ENCODE assay signal across 12 cellular contexts in genomic region chr16:3188675-3188924, GRCh38. TPM values are rescaled to one million over a fixed set of nuclear protein-coding genes. Genes with fewer than 3 reads are reported as not detected.
DNase-seq lines count a peak whose midpoint lies in the region; ATAC-seq, FAIRE-seq and TF ChIP-seq lines count a peak whose summit lies in the region.
"Had no signal": no experiment of that assay in that cellular context is flagged by ENCODE, and none has a peak within 500 bp of the region (broad histone marks: within the 10 kb centered on the region; RNA-seq: fewer than 3 reads in every experiment).

No MANE protein-coding gene starts in this region.

- peaks cover 21% of the 10 kb centered on the region for H3K27me3 Mint-ChIP-seq in HFFc6 (ENCODE audit: insufficient read depth)

- peak overlapping the region; percentile 82 for H2AFZ ChIP-seq in GM12878 (ENCODE audit: control insufficient read depth, low read depth, low read length)

- SMC1A ChIA-PET in GM12878 (lab: Charles Lee; ENCODE audit: uncharacterized antibody, unreplicated experiment): interaction anchor here (1.0 to 1.5 kb wide), 3 partner anchors 14 to 269 kb away, joined by 3 to 4 read pairs (median 3); no protein-coding TSS in a partner anchor

- no peaks in the 10 kb centered on the region; a peak in 1 of 4 replicates for H3K27me3 ChIP-seq in GM12878 (replicated peaks in 1 of 2; ENCODE audit: control insufficient read depth in 2 of 2, insufficient read depth in 2 of 2, low read length in 1 of 2)
- H3K27me3 ChIP-seq in lower lobe of right lung (ENCODE audit: low read depth): peaks cover 100% of the 10 kb centered on the region

- H3K79me2 ChIP-seq in GM12878 (ENCODE audit: control insufficient read depth, insufficient read depth, low read length): no peaks in the 10 kb centered on the region

- H3K36me3 ChIP-seq in GM12878 (ENCODE audit: control insufficient read depth in 2 of 2, insufficient read depth in 2 of 2, low read length in 1 of 2): no peaks in the 10 kb centered on the region
- H3K36me3 ChIP-seq in lower lobe of right lung: no peaks in the 10 kb centered on the region
- H3K36me3 ChIP-seq: vagina had no signal

- H4K20me1 ChIP-seq in GM12878 (ENCODE audit: control insufficient read depth, insufficient read depth): no peaks in the 10 kb centered on the region

- H3K9me3 ChIP-seq in GM12878 (replicated peaks; ENCODE audit: control insufficient read depth, insufficient read depth, low read length): no peaks in the 10 kb centered on the region; the same call in 2 of the 3 replicates
- H3K9me3 ChIP-seq in lower lobe of right lung: no peaks in the 10 kb centered on the region
- H3K9me3 ChIP-seq: vagina had no signal

- no TSS peak for BruUV-seq in GM12878 (replicated peaks; lab: Mats Ljungman, UMichigan)

- peak overlapping the region; percentile 94 for H3K4me3 Mint-ChIP-seq in HFFc6

- H3K4me1 ChIP-seq in GM12878 (ENCODE audit: control insufficient read depth, insufficient read depth, low read length) (peaks cover 19% of the 10 kb centered on the region), lower lobe of right lung (peaks cover 19% of the 10 kb centered on the region)

- H3K27ac ChIP-seq in GM12878 (ENCODE audit: control insufficient read depth, insufficient read depth): no peak overlapping the region
- no peak overlapping the region for H3K27ac ChIP-seq in lower lobe of right lung
- H3K27ac ChIP-seq in RWPE1: no peak overlapping the region; the same call in 1 of the 2 replicates
- H3K27ac ChIP-seq: skin epidermis, vagina had no signal

- no peak for TF ChIP-seq CTCF in AG09309 (IDR thresholded peaks at IDR 0.05; ENCODE audit: control insufficient read depth, insufficient read depth, low read depth, low read length, missing control alignments)
- TF ChIP-seq CTCF in HFFc6 (IDR thresholded peaks at IDR 0.05): no peak
- no peak for TF ChIP-seq CTCF in GM12878 (IDR thresholded peaks at IDR 0.05 in 2 of 3, conservative IDR thresholded peaks at IDR 0.05 in 1 of 3; ENCODE audit: control insufficient read depth in 2 of 3, extremely low read depth in 1 of 3, insufficient read depth in 1 of 3, low read depth in 3 of 3, low read length in 3 of 3)
- no peak for TF ChIP-seq CTCF in lower lobe of right lung (IDR thresholded peaks at IDR 0.05)
- no peak for TF ChIP-seq CTCF in RWPE1 (conservative IDR thresholded peaks at IDR 0.05; ENCODE audit: low read depth)

- 5% methylated on average over 13 of the region's 13 CpGs for WGBS in GM12878 (ENCODE audit: insufficient coverage, insufficient replicate concordance, low lambda C conversion rate, missing lambda C conversion rate)

- H3K4me1 Mint-ChIP-seq in HFFc6 (ENCODE audit: low read depth): peaks cover 43% of the 10 kb centered on the region

- no peaks in the 10 kb centered on the region; the same call in 1 of the 2 replicates for H3K9me3 Mint-ChIP-seq in HFFc6

- FAIRE-seq in GM12878 (lab: Jason Lieb, UNC): no peak
- FAIRE-seq: H54 had no signal

- RAD21 ChIA-PET in GM12878 (lab: Charles Lee; ENCODE audit: unreplicated experiment): no interaction called here

- CTCF ChIA-PET in GM12878 (lab: Yijun Ruan, JAX): interaction anchor here (0.9 kb wide), 1 partner anchor 38 kb away, joined by 3 read pairs; no protein-coding TSS in a partner anchor
- CTCF ChIA-PET in RWPE1 (lab: Yijun Ruan, JAX): no interaction called here

- peak overlapping the region; percentile 63 for H3K9ac ChIP-seq in GM12878 (ENCODE audit: control insufficient read depth, insufficient read depth, low read length)

- intact Hi-C loops in GM12878 (cut with micrococcal nuclease; ENCODE audit: unreplicated experiment): loop anchor here (2.0 kb wide), 1 partner anchor 270 kb away; no protein-coding TSS in a partner anchor
- intact Hi-C loops in lower lobe of right lung (cut with DNase I): no loop called here

- H3K4me3 ChIP-seq in AG09309 (ENCODE audit: control insufficient read depth, low read depth, low read length) (peak overlapping the region; percentile 58), GM12878 (peak overlapping the region; percentile 54), lower lobe of right lung (peak overlapping the region; percentile 23)

- peak overlapping the region; percentile 81 for H3K27ac Mint-ChIP-seq in HFFc6

- TF ChIP-seq RAD21 in GM12878 (IDR thresholded peaks at IDR 0.05; ENCODE audit: insufficient read depth, low read depth, low read length): no peak

- peak overlapping the region; percentile 98 for H3K4me2 ChIP-seq in GM12878 (ENCODE audit: control insufficient read depth, insufficient read depth)

- H3K36me3 Mint-ChIP-seq in HFFc6 (ENCODE audit: low read depth): no peaks in the 10 kb centered on the region

- in situ Hi-C loops in GM12878 (cut with MboI): no loop called here
- in situ Hi-C loops in ACHN (cut with HindIII; ENCODE audit: low pct_ligation_motif_present, low pct_unique_long_range_greater_than_20kb, low sequenced_read_pairs): no loop called here

- TF ChIP-seq EP300 in GM12878 (IDR thresholded peaks at IDR 0.05; ENCODE audit: borderline replicate concordance in 1 of 2, control insufficient read depth in 1 of 2, low read depth in 2 of 2, low read length in 2 of 2): no peak

- DNase-seq in AG09309 (ENCODE audit: low read depth) (no peak), HFFc6 (no peak), GM12878 (ENCODE audit: low read depth, low spot score) (no peak), lower lobe of right lung (no peak), NCI-H2081 (lab: John Stamatoyannopoulos, UW) (no peak), ACHN (no peak), RWPE1 (ENCODE audit: low spot score) (no peak)

- no peak for TF ChIP-seq POLR2A in GM12878 (IDR thresholded peaks at IDR 0.05; ENCODE audit: low read depth, low read length)

- POLR2A ChIA-PET in GM12878 (lab: Charles Lee) (no interaction called here), RWPE1 (lab: Yijun Ruan, JAX; ENCODE audit: low non-redundant PET) (no interaction called here)

- no peak for ATAC-seq in GM12878
- ATAC-seq in lower lobe of right lung: no peak
- no peak for ATAC-seq in GM21786 (IDR thresholded peaks at IDR 0.05; ENCODE audit: unreplicated experiment)

RNA-seq across cellular contexts. Expression of gene OR1F1, which starts 0.6 kb away (rescaled TPM):
- not detected for total RNA-seq in HFFc6 (2021; fragmentation: NEBNext Ultra II Directional; extraction: Animal tissue kit (Norgen Biotek cat#: 25700))
- not detected in 2 replicates for total RNA-seq in GM12878 (2013; cell fraction: nucleolus; rRNA removed)
- total RNA-seq in GM12878 (2014; rRNA removed) (not detected in 2 replicates), GM12878 (2014; rRNA removed; fragmentation: Illumina TruSeq; extraction: Trizol) (not detected in 2 replicates), GM12878 (2021) (not detected in 2 replicates), lower lobe of right lung (not detected)
- polyA plus RNA-seq in GM12878 (2011; ENCODE audit: low read depth): not detected
- polyA plus RNA-seq in GM12878 (2011; rRNA removed) (0.12 TPM in 1 of 2 replicates, not detected in the other), GM12878 (2014; fragmentation: Illumina TruSeq; extraction: Trizol) (0.10 TPM in 1 of 2 replicates, not detected in the other), GM12878 (2014; fragmentation: Nextera tagmentation; extraction: Ambion mirVana) (not detected), GM12878 (2014; rRNA removed) (0.14 TPM in 1 of 2 replicates, not detected in the other), GM12878 (2016; fragmentation: Nextera tagmentation; extraction: Ambion mirVana) (not detected)
- 0.30 and 0.36 TPM in 2 replicates for polyA plus RNA-seq in GM12878 (2011; cell fraction: cytosol; rRNA removed)
- 0.12 TPM in 1 of 2 replicates, not detected in the other for polyA plus RNA-seq in GM12878 (2011; cell fraction: nucleus; rRNA removed)
- not detected in 2 replicates for polyA plus RNA-seq in GM12878 (2012)
- 1.1 TPM in 1 of 2 replicates, not detected in the other for polyA minus RNA-seq in GM12878 (2011; rRNA and poly(A)+ RNA removed)
- polyA minus RNA-seq in GM12878 (2011; cell fraction: cytosol; rRNA and poly(A)+ RNA removed): not detected in 2 replicates
- not detected in 2 replicates for polyA minus RNA-seq in GM12878 (2011; cell fraction: nucleus; rRNA and poly(A)+ RNA removed)
- total RNA-seq: M059J, vagina had no signal

RNA-seq across cellular contexts. Expression of gene ZNF200, which starts 46.4 kb away (rescaled TPM):
- 1 to 10 TPM; 5.1 to 6.3 (median 5.7) TPM for total RNA-seq in HFFc6 (2021; fragmentation: NEBNext Ultra II Directional; extraction: Animal tissue kit (Norgen Biotek cat#: 25700))
- total RNA-seq in GM12878 (2013; cell fraction: nucleolus; rRNA removed): 30.1 and 31.9 TPM in 2 replicates
- total RNA-seq in GM12878 (2014; rRNA removed) (12.8 and 14.1 TPM in 2 replicates), GM12878 (2014; rRNA removed; fragmentation: Illumina TruSeq; extraction: Trizol) (11.5 and 12.1 TPM in 2 replicates), GM12878 (2021) (8.7 and 10.4 TPM in 2 replicates), lower lobe of right lung (12.0 TPM)
- 3.1 TPM for polyA plus RNA-seq in GM12878 (2011; ENCODE audit: low read depth)
- polyA plus RNA-seq in GM12878 (2011; rRNA removed) (6.3 and 7.8 TPM in 2 replicates), GM12878 (2014; fragmentation: Illumina TruSeq; extraction: Trizol) (8.9 and 11.2 TPM in 2 replicates), GM12878 (2014; fragmentation: Nextera tagmentation; extraction: Ambion mirVana) (1 to 10 TPM; 4.0 to 4.1 TPM), GM12878 (2014; rRNA removed) (5.2 and 8.3 TPM in 2 replicates), GM12878 (2016; fragmentation: Nextera tagmentation; extraction: Ambion mirVana) (10 to 100 TPM; 12.4 to 13.9 TPM)
- polyA plus RNA-seq in GM12878 (2011; cell fraction: cytosol; rRNA removed): 4.1 and 4.6 TPM in 2 replicates
- 8.2 and 10.6 TPM in 2 replicates for polyA plus RNA-seq in GM12878 (2011; cell fraction: nucleus; rRNA removed)
- polyA plus RNA-seq in GM12878 (2012): 4.6 and 5.5 TPM in 2 replicates
- polyA minus RNA-seq in GM12878 (2011; rRNA and poly(A)+ RNA removed): 9.2 and 11.3 TPM in 2 replicates
- polyA minus RNA-seq in GM12878 (2011; cell fraction: cytosol; rRNA and poly(A)+ RNA removed): 4.0 and 7.1 TPM in 2 replicates
- 9.7 and 17.2 TPM in 2 replicates for polyA minus RNA-seq in GM12878 (2011; cell fraction: nucleus; rRNA and poly(A)+ RNA removed)

RNA-seq across cellular contexts. Expression of gene ZNF213, which starts 53.8 kb away (rescaled TPM):
- 1 to 10 TPM; 5.9 to 7.3 (median 6.9) TPM for total RNA-seq in HFFc6 (2021; fragmentation: NEBNext Ultra II Directional; extraction: Animal tissue kit (Norgen Biotek cat#: 25700))
- 2.7 and 6.1 TPM in 2 replicates for total RNA-seq in GM12878 (2013; cell fraction: nucleolus; rRNA removed)
- total RNA-seq in GM12878 (2014; rRNA removed): 1.1 TPM in 2 replicates
- 0.83 and 1.2 TPM in 2 replicates for total RNA-seq in GM12878 (2014; rRNA removed; fragmentation: Illumina TruSeq; extraction: Trizol)
- 7.2 and 9.4 TPM in 2 replicates for total RNA-seq in GM12878 (2021)
- 2.1 TPM for polyA plus RNA-seq in GM12878 (2011; ENCODE audit: low read depth)
- 0.13 and 0.53 TPM in 2 replicates for polyA plus RNA-seq in GM12878 (2011; rRNA removed)
- 0.73 and 1.0 TPM in 2 replicates for polyA plus RNA-seq in GM12878 (2011; cell fraction: cytosol; rRNA removed)
- 2.0 and 3.8 TPM in 2 replicates for polyA plus RNA-seq in GM12878 (2011; cell fraction: nucleus; rRNA removed)
- polyA plus RNA-seq in GM12878 (2012): 4.8 and 5.3 TPM in 2 replicates
- polyA plus RNA-seq in GM12878 (2014; fragmentation: Illumina TruSeq; extraction: Trizol): 0.22 and 0.91 TPM in 2 replicates
- under 1 TPM; 0.55 to 0.58 TPM for polyA plus RNA-seq in GM12878 (2014; fragmentation: Nextera tagmentation; extraction: Ambion mirVana)
- polyA plus RNA-seq in GM12878 (2014; rRNA removed): 3.1 and 3.2 TPM in 2 replicates
- polyA plus RNA-seq in GM12878 (2016; fragmentation: Nextera tagmentation; extraction: Ambion mirVana): 1 to 10 TPM; 3.4 to 4.8 TPM
- 0.88 and 1.6 TPM in 2 replicates for polyA minus RNA-seq in GM12878 (2011; rRNA and poly(A)+ RNA removed)
- 1.2 and 1.9 TPM in 2 replicates for polyA minus RNA-seq in GM12878 (2011; cell fraction: cytosol; rRNA and poly(A)+ RNA removed)
- 1.1 and 2.1 TPM in 2 replicates for polyA minus RNA-seq in GM12878 (2011; cell fraction: nucleus; rRNA and poly(A)+ RNA removed)
- 10.2 TPM for total RNA-seq in lower lobe of right lung
